Comparison of ENCODE assay signal across 1 cellular context in genomic region chr10:9437131-9437530, GRCh38.
TF ChIP-seq lines count a peak whose summit lies in the region.

No MANE protein-coding gene starts in this region.

TF ChIP-seq in H1, 55 proteins besides CTCF, POLR2A, EP300 and RAD21 (continued from another document):
- TF ChIP-seq EZH2 (IDR thresholded peaks at IDR 0.05; ENCODE audit: low read depth, low read length, severe bottlenecking), result no peak
TF ChIP-seq in H1: peak in this region for 0.
